36 cellular contexts compared by ENCODE assay signal in the genomic region with DNA sequence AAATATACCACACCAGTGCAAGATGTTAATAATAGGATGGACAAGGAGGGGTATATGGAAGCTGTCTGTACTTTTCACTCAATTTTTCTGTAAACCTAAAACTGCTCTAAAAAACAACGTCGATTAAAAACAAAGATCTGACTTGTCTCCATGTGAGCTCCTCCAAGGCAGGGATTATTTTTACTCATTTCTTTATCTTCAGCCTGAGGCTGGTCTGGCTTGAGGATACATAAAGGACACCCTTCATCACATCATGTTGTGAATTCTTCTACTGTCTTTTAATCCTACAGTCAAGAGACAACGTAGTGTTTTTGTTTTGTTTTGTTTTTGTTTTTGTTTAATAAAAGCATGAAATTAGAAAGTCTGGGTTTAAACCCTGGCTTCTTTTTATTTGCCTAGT.
DNase-seq lines count a peak whose midpoint lies in the region; ATAC-seq, FAIRE-seq and TF ChIP-seq lines count a peak whose summit lies in the region.
"Had no signal": no experiment of that assay in that cellular context is flagged by ENCODE, and none has a peak within 500 bp of the region (broad histone marks: within the 10 kb centered on the region; RNA-seq: fewer than 3 reads in every experiment).

No MANE protein-coding gene starts in this region.

- H3K4me1 Mint-ChIP-seq in astrocyte (ENCODE audit: low read depth, unreplicated experiment): peaks cover 2% of the 10 kb centered on the region
- H3K4me1 Mint-ChIP-seq: B cell; CD14-positive monocyte; CD4-positive, alpha-beta memory T cell; CD4-positive, CD25-positive, alpha-beta regulatory T cell; CD8-positive, alpha-beta memory T cell had no signal

- H3K27me3 ChIP-seq in astrocyte (ENCODE audit: insufficient read depth, low read length): peaks cover 4% of the 10 kb centered on the region
- H3K27me3 ChIP-seq: BE2C; BLaER1; BLaER1 treated with 17β-estradiol and CSF1 and Interleukin-3, amounts not matched to agents 10 nM and 100 nM had no signal

- H3K27ac ChIP-seq in astrocyte (ENCODE audit: low read depth, low read length): no peak overlapping the region
- H3K27ac ChIP-seq: 22Rv1; A549; BLaER1; BLaER1 treated with 17β-estradiol and CSF1 and Interleukin-3, amounts not matched to agents 10 nM and 100 nM; C4-2B had no signal

- ATAC-seq in HG03432 (IDR thresholded peaks at IDR 0.05; ENCODE audit: unreplicated experiment): no peak
- no peak for ATAC-seq in HG03139 (IDR thresholded peaks at IDR 0.05; ENCODE audit: unreplicated experiment)
- ATAC-seq: A549; CD8-positive, alpha-beta T cell had no signal

- no peak overlapping the region for H3K9ac ChIP-seq in astrocyte (ENCODE audit: low read length)
- H3K9ac ChIP-seq: BLaER1; BLaER1 treated with 17β-estradiol and CSF1 and Interleukin-3, amounts not matched to agents 10 nM and 100 nM had no signal

- TF ChIP-seq CTCF in astrocyte (IDR thresholded peaks at IDR 0.05; ENCODE audit: insufficient read depth, low read depth, low read length): no peak

- H3K4me3 Mint-ChIP-seq in astrocyte (ENCODE audit: unreplicated experiment): no peak overlapping the region
- H3K4me3 Mint-ChIP-seq: B cell; CD14-positive monocyte; CD4-positive, alpha-beta memory T cell; CD4-positive, alpha-beta T cell; CD4-positive, CD25-positive, alpha-beta regulatory T cell; CD8-positive, alpha-beta memory T cell; CD8-positive, alpha-beta T cell had no signal

- H3K4me2 ChIP-seq in astrocyte (ENCODE audit: low read length): no peak overlapping the region
- H3K4me2 ChIP-seq: A549; BLaER1; BLaER1 treated with 17β-estradiol and CSF1 and Interleukin-3, amounts not matched to agents 10 nM and 100 nM had no signal

- H3K9me3 Mint-ChIP-seq in astrocyte (ENCODE audit: unreplicated experiment): peaks cover 6% of the 10 kb centered on the region
- H3K9me3 Mint-ChIP-seq: CD14-positive monocyte; CD4-positive, alpha-beta memory T cell; CD4-positive, alpha-beta T cell; CD8-positive, alpha-beta T cell had no signal

- H3K79me2 ChIP-seq in astrocyte (ENCODE audit: insufficient read depth, low read length): no peaks in the 10 kb centered on the region

- in situ Hi-C loops in SK-MEL-5 (cut with HindIII; ENCODE audit: low pct_unique_long_range_greater_than_20kb, low sequenced_read_pairs): no loop called here

- peak; percentile 58 for DNase-seq in COLO829 (ENCODE audit: low spot score)
- peak; percentile 58 for DNase-seq in SK-MEL-5 (ENCODE audit: low read depth, low spot score)
- no peak for DNase-seq in astrocyte (ENCODE audit: low read depth)
- DNase-seq in foreskin melanocyte: peak; percentile 45
- no peak for DNase-seq in NCI-H82 treated with DMSO at 0.1 percent for 48 hours (lab: John Stamatoyannopoulos, UW; ENCODE audit: unreplicated experiment)
- no peak for DNase-seq in NCI-H1436 (lab: John Stamatoyannopoulos, UW)
- DNase-seq: 8988T; ACHN; AML-193; BE2C; C1 segment of cervical spinal cord; Caco-2; Calu3; CD4-positive, alpha-beta memory T cell; CD4-positive, alpha-beta T cell; CD4-positive, CD25-positive, alpha-beta regulatory T cell; CD8-positive, alpha-beta memory T cell; CD8-positive, alpha-beta T cell; COR-L47; DMS 273 treated with DMSO at 0.1 percent for 48 hours; DMS153; DMS53; DMS79; DMS79 treated with DMSO at 0.1 percent for 48 hours; DND-41; EL had no signal

- H2AFZ ChIP-seq in astrocyte (ENCODE audit: low read depth, low read length): no peak overlapping the region

- H3K36me3 ChIP-seq in astrocyte (ENCODE audit: insufficient read depth, low read length): no peaks in the 10 kb centered on the region
- H3K36me3 ChIP-seq: BE2C; BLaER1; BLaER1 treated with 17β-estradiol and CSF1 and Interleukin-3, amounts not matched to agents 10 nM and 100 nM had no signal

- H3K27ac Mint-ChIP-seq in astrocyte (ENCODE audit: unreplicated experiment): peak overlapping the region; percentile 53
- H3K27ac Mint-ChIP-seq: B cell; CD14-positive monocyte; CD4-positive, alpha-beta memory T cell; CD4-positive, alpha-beta T cell; CD8-positive, alpha-beta memory T cell; CD8-positive, alpha-beta T cell had no signal

- no peaks in the 10 kb centered on the region for H3K36me3 Mint-ChIP-seq in astrocyte (ENCODE audit: low read depth, unreplicated experiment)
- H3K36me3 Mint-ChIP-seq: CD14-positive monocyte; CD4-positive, alpha-beta memory T cell; CD4-positive, CD25-positive, alpha-beta regulatory T cell; CD8-positive, alpha-beta memory T cell; CD8-positive, alpha-beta T cell had no signal

- H3K9me3 ChIP-seq in astrocyte (ENCODE audit: insufficient read depth, low read depth, low read length): no peaks in the 10 kb centered on the region
- H3K9me3 ChIP-seq: A549; BE2C; BLaER1; BLaER1 treated with 17β-estradiol and CSF1 and Interleukin-3, amounts not matched to agents 10 nM and 100 nM; Caco-2 had no signal

- no peaks in the 10 kb centered on the region for H3K4me1 ChIP-seq in astrocyte (ENCODE audit: insufficient read depth, low read length)
- H3K4me1 ChIP-seq: A549; BLaER1; BLaER1 treated with 17β-estradiol and CSF1 and Interleukin-3, amounts not matched to agents 10 nM and 100 nM; Caco-2 had no signal

- H3K27me3 Mint-ChIP-seq in astrocyte (ENCODE audit: low read depth, unreplicated experiment): peaks cover 29% of the 10 kb centered on the region

- H4K20me1 ChIP-seq in astrocyte (ENCODE audit: insufficient read depth, low read length): no peaks in the 10 kb centered on the region
- H4K20me1 ChIP-seq: BLaER1; BLaER1 treated with 17β-estradiol and CSF1 and Interleukin-3, amounts not matched to agents 10 nM and 100 nM had no signal

- no peak overlapping the region for H3K4me3 ChIP-seq in astrocyte (ENCODE audit: insufficient read depth, low read depth, low read length)
- H3K4me3 ChIP-seq: A549; BLaER1; BLaER1 treated with 17β-estradiol and CSF1 and Interleukin-3, amounts not matched to agents 10 nM and 100 nM had no signal

- FAIRE-seq in astrocyte (lab: Jason Lieb, UNC): no peak
- FAIRE-seq: A204.1, A549 had no signal

Comparison
In these comparisons a context has a peak if more than half of its experiments do, and no peak if none do; other contexts are left out.
1. DNase-seq: peak in COLO829 (single experiment), SK-MEL-5 (single experiment) and foreskin melanocyte (single experiment); none in astrocyte (single experiment), NCI-H82 treated with DMSO at 0.1 percent for 48 hours (single experiment) and NCI-H1436 (single experiment).